ENCODE assay signal across 27 cellular contexts in the genomic region with DNA sequence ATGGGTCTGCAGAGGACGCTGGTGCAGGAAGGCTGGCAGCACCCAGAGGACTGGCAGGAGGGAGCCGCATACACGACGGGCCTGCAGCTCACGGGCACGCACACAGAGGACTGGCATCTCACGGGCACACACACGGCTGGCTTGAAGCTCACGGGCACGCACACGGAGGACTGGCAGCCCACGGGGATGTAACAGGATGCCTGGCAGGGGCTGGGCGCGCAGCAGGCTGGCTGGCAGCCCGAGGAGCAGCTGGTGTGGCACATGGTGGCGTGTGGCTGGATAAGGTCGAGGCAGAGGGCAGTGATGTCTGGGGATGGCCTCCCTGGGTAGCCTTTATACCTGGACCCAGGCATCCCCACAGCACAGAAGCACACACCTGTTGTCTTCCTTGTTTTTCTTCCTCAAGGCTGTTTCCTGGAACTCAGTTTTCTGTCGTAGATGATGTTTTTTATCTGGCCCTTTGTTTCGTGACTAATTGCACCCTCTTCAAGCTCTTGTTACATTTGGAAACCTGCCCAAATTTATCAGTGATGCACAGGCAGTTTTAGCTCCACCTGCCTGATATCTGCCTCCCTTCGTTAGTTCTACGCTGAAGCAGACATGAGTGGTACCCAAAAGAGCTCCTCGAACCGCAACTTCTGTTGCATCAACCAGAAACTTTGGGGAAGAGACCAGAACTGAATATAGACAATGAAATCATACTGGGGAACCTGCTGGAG. TPM values are rescaled to one million over a fixed set of nuclear protein-coding genes. Genes with fewer than 3 reads are reported as not detected.
DNase-seq lines count a peak whose midpoint lies in the region; ATAC-seq, FAIRE-seq and TF ChIP-seq lines count a peak whose summit lies in the region.
"Had no signal": no experiment of that assay in that cellular context is flagged by ENCODE, and none has a peak within 500 bp of the region (broad histone marks: within the 10 kb centered on the region; RNA-seq: fewer than 3 reads in every experiment).

A gene with protein sequence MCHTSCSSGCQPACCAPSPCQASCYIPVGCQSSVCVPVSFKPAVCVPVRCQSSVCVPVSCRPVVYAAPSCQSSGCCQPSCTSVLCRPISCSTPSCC (minus strand): TSS at position 303 of the 719 bp plus-strand sequence. CDS start 40 bp downstream, at position 263.

- H3F3A ChIP-seq in neural progenitor cell (ENCODE audit: low read depth), result peaks cover 6% of the 10 kb centered on the region

- peaks cover 11% of the 10 kb centered on the region for H3K4me1 ChIP-seq in neural progenitor cell
- H3K4me1 ChIP-seq: psoas muscle, tibial nerve had no signal

- H3K27me3 ChIP-seq in neural progenitor cell, result peaks cover 10% of the 10 kb centered on the region
- H3K27me3 ChIP-seq: BLaER1 treated with 17β-estradiol and CSF1 and Interleukin-3, amounts not matched to agents 10 nM and 100 nM had no signal

- no peak within 1 kb of the TSS for H2AFZ ChIP-seq in neural progenitor cell (replicated peaks)

- DNase-seq in NCI-H510A treated with DMSO at 0.1 percent for 48 hours (lab: John Stamatoyannopoulos, UW) (peak; percentile 13), NCI-H510A (lab: John Stamatoyannopoulos, UW) (no peak), NCI-H146 treated with DMSO at 0.1 percent for 48 hours (lab: John Stamatoyannopoulos, UW; ENCODE audit: unreplicated experiment) (peak; percentile 81), NCI-H345 treated with DMSO at 0.1 percent for 48 hours (lab: John Stamatoyannopoulos, UW; ENCODE audit: unreplicated experiment) (peak; percentile 96), neural progenitor cell (ENCODE audit: low spot score) (no peak), DMS53 treated with DMSO at 0.1 percent for 48 hours (lab: John Stamatoyannopoulos, UW; ENCODE audit: unreplicated experiment) (no peak), RCC 7860 (ENCODE audit: low spot score) (no peak)
- DNase-seq: activated CD4-positive, alpha-beta T cell treated with anti-CD3 and anti-CD28 coated beads for 36 hours; activated naive CD8-positive, alpha-beta T cell treated with anti-CD3 and anti-CD28 coated beads for 36 hours; dermis blood vessel endothelial cell; immature natural killer cell; natural killer cell; NCI-H1048; psoas muscle; stimulated activated CD4-positive, alpha-beta T cell treated with anti-CD3 and anti-CD28 coated beads, Interleukin-12 subunit alpha, Interleukin-12 subunit beta, amount 100 ng/mL, for 4 hours; stimulated activated naive B cell treated with anti-CD40 and anti-IgM and Interleukin-4, amounts not matched to agents 10 μg/mL and 1 μg/mL and 100 μg/mL, for 72 hours; T1000 had no signal

- TF ChIP-seq CTCF in neural progenitor cell (IDR thresholded peaks at IDR 0.05), result no peak

- no peak within 1 kb of the TSS for H3K4me2 ChIP-seq in neural progenitor cell
- H3K4me2 ChIP-seq: BLaER1 treated with 17β-estradiol and CSF1 and Interleukin-3, amounts not matched to agents 10 nM and 100 nM had no signal

- no peak within 1 kb of the TSS for H3K4me3 Mint-ChIP-seq in neural progenitor cell
- H3K4me3 Mint-ChIP-seq: activated CD4-positive, alpha-beta T cell treated with anti-CD3 and anti-CD28 coated beads for 36 hours; activated naive CD8-positive, alpha-beta T cell treated with anti-CD3 and anti-CD28 coated beads for 36 hours; brain; immature natural killer cell; natural killer cell; stimulated activated naive B cell treated with anti-CD40 and anti-IgM and Interleukin-4, amounts not matched to agents 10 μg/mL and 1 μg/mL and 100 μg/mL, for 72 hours had no signal

- H3K9me3 ChIP-seq in neural progenitor cell (ENCODE audit: low read depth), result no peaks in the 10 kb centered on the region
- H3K9me3 ChIP-seq: psoas muscle had no signal

- peak within 1 kb of the TSS; percentile 74 for H3K27ac Mint-ChIP-seq in neural progenitor cell
- H3K27ac Mint-ChIP-seq: activated CD4-positive, alpha-beta T cell treated with anti-CD3 and anti-CD28 coated beads for 36 hours; brain; IgD-negative memory B cell; immature natural killer cell; natural killer cell; stimulated activated naive B cell treated with anti-CD40 and anti-IgM and Interleukin-4, amounts not matched to agents 10 μg/mL and 1 μg/mL and 100 μg/mL, for 72 hours had no signal

- H3K4me1 Mint-ChIP-seq in neural progenitor cell, result peaks cover 12% of the 10 kb centered on the region

- H3K36me3 Mint-ChIP-seq in neural progenitor cell, result no peaks in the 10 kb centered on the region
- H3K36me3 Mint-ChIP-seq: activated naive CD8-positive, alpha-beta T cell treated with anti-CD3 and anti-CD28 coated beads for 36 hours; brain; IgD-negative memory B cell; natural killer cell; stimulated activated naive B cell treated with anti-CD40 and anti-IgM and Interleukin-4, amounts not matched to agents 10 μg/mL and 1 μg/mL and 100 μg/mL, for 72 hours had no signal

- H3K9ac ChIP-seq in neural progenitor cell, result no peak within 1 kb of the TSS
- H3K9ac ChIP-seq: BLaER1 treated with 17β-estradiol and CSF1 and Interleukin-3, amounts not matched to agents 10 nM and 100 nM had no signal

- H3K27me3 Mint-ChIP-seq in neural progenitor cell (ENCODE audit: insufficient read depth, low read depth), result peaks cover 13% of the 10 kb centered on the region
- H3K27me3 Mint-ChIP-seq: activated naive CD8-positive, alpha-beta T cell treated with anti-CD3 and anti-CD28 coated beads for 36 hours had no signal

- H3K36me3 ChIP-seq in neural progenitor cell, result no peaks in the 10 kb centered on the region
- H3K36me3 ChIP-seq: BLaER1 treated with 17β-estradiol and CSF1 and Interleukin-3, amounts not matched to agents 10 nM and 100 nM; tibial nerve had no signal

- no peak within 1 kb of the TSS for H3K27ac ChIP-seq in neural progenitor cell
- H3K27ac ChIP-seq: 22Rv1; BLaER1 treated with 17β-estradiol and CSF1 and Interleukin-3, amounts not matched to agents 10 nM and 100 nM; psoas muscle; SK-N-MC; tibial nerve had no signal

- no peak for ATAC-seq in HG02763 (IDR thresholded peaks at IDR 0.05; ENCODE audit: unreplicated experiment)
- ATAC-seq: activated CD4-positive, alpha-beta T cell treated with anti-CD3 and anti-CD28 coated beads for 36 hours; esophagus mucosa; natural killer cell; psoas muscle; stimulated activated naive B cell treated with anti-CD40 and anti-IgM and Interleukin-4, amounts not matched to agents 10 μg/mL and 1 μg/mL and 100 μg/mL, for 72 hours had no signal

- no peaks in the 10 kb centered on the region for H3K79me2 ChIP-seq in neural progenitor cell (ENCODE audit: low read depth)

- H3K9me3 Mint-ChIP-seq in neural progenitor cell, result peaks cover 7% of the 10 kb centered on the region
- H3K9me3 Mint-ChIP-seq: immature natural killer cell; natural killer cell; stimulated activated naive B cell treated with anti-CD40 and anti-IgM and Interleukin-4, amounts not matched to agents 10 μg/mL and 1 μg/mL and 100 μg/mL, for 72 hours had no signal

- no peak for FAIRE-seq in RCC 7860 (lab: Jason Lieb, UNC)
- FAIRE-seq: GM19239 had no signal

- H4K20me1 ChIP-seq in neural progenitor cell (ENCODE audit: low read depth), result no peaks in the 10 kb centered on the region
- H4K20me1 ChIP-seq: BLaER1 treated with 17β-estradiol and CSF1 and Interleukin-3, amounts not matched to agents 10 nM and 100 nM had no signal

- no peak within 1 kb of the TSS for H3K4me3 ChIP-seq in neural progenitor cell
- H3K4me3 ChIP-seq: BLaER1 treated with 17β-estradiol and CSF1 and Interleukin-3, amounts not matched to agents 10 nM and 100 nM; psoas muscle; SK-N-MC; tibial nerve had no signal

RNA-seq across cellular contexts. Expression of the gene that starts here (rescaled TPM):
- total RNA-seq in neural progenitor cell (ENCODE audit: low replicate concordance), result not detected in 2 replicates
- total RNA-seq: activated CD4-positive, alpha-beta T cell treated with anti-CD3 and anti-CD28 coated beads for 36 hours; activated naive CD8-positive, alpha-beta T cell treated with anti-CD3 and anti-CD28 coated beads for 36 hours; Daoy; dermis blood vessel endothelial cell; esophagus mucosa; natural killer cell; psoas muscle; tibial nerve had no signal

Comparison
In these comparisons a context has a peak if more than half of its experiments do, and no peak if none do; other contexts are left out.
1. DNase-seq: peak in NCI-H510A treated with DMSO at 0.1 percent for 48 hours (single experiment), NCI-H146 treated with DMSO at 0.1 percent for 48 hours (single experiment) and NCI-H345 treated with DMSO at 0.1 percent for 48 hours (single experiment); none in NCI-H510A (single experiment), neural progenitor cell (single experiment), DMS53 treated with DMSO at 0.1 percent for 48 hours (single experiment) and RCC 7860 (single experiment).